9 cellular contexts compared by ENCODE assay signal in genomic region chr19:36008336-36008978, GRCh38. TPM values are rescaled to one million over a fixed set of nuclear protein-coding genes. Genes with fewer than 3 reads are reported as not detected.
DNase-seq lines count a peak whose midpoint lies in the region; ATAC-seq, FAIRE-seq and TF ChIP-seq lines count a peak whose summit lies in the region.
"Had no signal": no experiment of that assay in that cellular context is flagged by ENCODE, and none has a peak within 500 bp of the region (broad histone marks: within the 10 kb centered on the region; RNA-seq: fewer than 3 reads in every experiment).

A gene with protein sequence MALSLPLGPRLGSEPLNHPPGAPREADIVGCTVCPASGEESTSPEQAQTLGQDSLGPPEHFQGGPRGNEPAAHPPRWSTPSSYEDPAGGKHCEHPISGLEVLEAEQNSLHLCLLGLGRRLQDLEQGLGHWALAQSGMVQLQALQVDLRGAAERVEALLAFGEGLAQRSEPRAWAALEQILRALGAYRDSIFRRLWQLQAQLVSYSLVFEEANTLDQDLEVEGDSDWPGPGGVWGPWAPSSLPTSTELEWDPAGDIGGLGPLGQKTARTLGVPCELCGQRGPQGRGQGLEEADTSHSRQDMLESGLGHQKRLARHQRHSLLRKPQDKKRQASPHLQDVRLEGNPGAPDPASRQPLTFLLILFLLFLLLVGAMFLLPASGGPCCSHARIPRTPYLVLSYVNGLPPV (minus strand): TSS chr19:36008813. CDS start chr19:36008681, 132 bp downstream.

- no peak for DNase-seq in AG04449 (ENCODE audit: low read depth, low spot score)
- DNase-seq in IMR-90, result no peak
- no peak for DNase-seq in mammary epithelial cell
- no peak for DNase-seq in memory B cell (ENCODE audit: low spot score in 2 of 2)
- no peak for DNase-seq in frontal cortex (ENCODE audit: low spot score in 2 of 2)
- DNase-seq in GM20000 (ENCODE audit: low spot score), result no peak
- DNase-seq in activated gamma-delta T cell treated with Interleukin-2 at 50 U/mL for 16 hours, result no peak
- DNase-seq in NCI-H446 (lab: John Stamatoyannopoulos, UW), result no peak

- peak within 1 kb of the TSS; percentile 72 for H3K4me3 Mint-ChIP-seq in memory B cell

- H3K9me1 ChIP-seq in IMR-90 (ENCODE audit: insufficient read depth, low read length), result peaks cover 12% of the 10 kb centered on the region

- peaks cover 15% of the 10 kb centered on the region for H3K4me1 Mint-ChIP-seq in memory B cell

- H4K5ac ChIP-seq in IMR-90 (ENCODE audit: low read depth, low read length), result peak within 1 kb of the TSS; percentile 12; the same call in 1 of the 2 replicates

- H3K4me2 ChIP-seq in IMR-90 (ENCODE audit: low read depth, low read length) (peak within 1 kb of the TSS; percentile 61), mammary epithelial cell (ENCODE audit: insufficient read depth, low read depth, low read length) (peak within 1 kb of the TSS; percentile 72)

- peaks cover 9% of the 10 kb centered on the region for H3K36me3 Mint-ChIP-seq in memory B cell

- H2BK15ac ChIP-seq in IMR-90 (ENCODE audit: low read depth, low read length), result no peak within 1 kb of the TSS

- TF ChIP-seq CTCF in AG04449 (IDR thresholded peaks at IDR 0.05; ENCODE audit: insufficient read depth, low read length, missing control alignments) (no peak), IMR-90 (conservative IDR thresholded peaks at IDR 0.05; ENCODE audit: low read depth, low read length) (no peak), mammary epithelial cell (conservative IDR thresholded peaks at IDR 0.05 in 1 of 2, IDR thresholded peaks at IDR 0.05 in 1 of 2; ENCODE audit: extremely low read depth in 1 of 2, insufficient read depth in 1 of 2, low read depth in 1 of 2, low read length in 2 of 2) (no peak), GM20000 (IDR thresholded peaks at IDR 0.05; ENCODE audit: extremely low read depth, missing control alignments) (no peak)

- H3K18ac ChIP-seq in IMR-90 (ENCODE audit: low read depth, low read length), result no peak within 1 kb of the TSS

- H3K4me3 ChIP-seq in AG04449 (ENCODE audit: low read depth, low read length) (peak within 1 kb of the TSS; percentile 50), IMR-90 (ENCODE audit: insufficient read depth, low read depth, low read length) (peak within 1 kb of the TSS; percentile 24), mammary epithelial cell (replicated peaks in 1 of 3; ENCODE audit: insufficient read depth in 1 of 3, low read depth in 2 of 3, low read length in 3 of 3) (peak within 1 kb of the TSS; percentile 33 to 44 (median 33))

- no peak for ATAC-seq in IMR-90 (ENCODE audit: low read depth)
- ATAC-seq in memory B cell (ENCODE audit: low read depth), result no peak

- no peaks in the 10 kb centered on the region for H3K9me3 ChIP-seq in IMR-90 (ENCODE audit: control insufficient read depth, insufficient read depth, low read length)
- H3K9me3 ChIP-seq in mammary epithelial cell (replicated peaks; ENCODE audit: insufficient read depth, low read length), result no peaks in the 10 kb centered on the region

- in situ Hi-C loops in IMR-90 (cut with MboI; ENCODE audit: low sequenced_read_pairs) (no loop called here), mammary epithelial cell (cut with MboI; ENCODE audit: low sequenced_read_pairs in 2 of 2) (no loop called here)

- intact Hi-C loops in IMR-90 (cut with micrococcal nuclease) (no loop called here), mammary epithelial cell (cut with micrococcal nuclease) (loop anchor here (2.0 kb wide), 1 partner anchor 14 kb away; the partner anchor contains the start of gene SDHAF1)

- H3K4me1 ChIP-seq in IMR-90 (ENCODE audit: control insufficient read depth, insufficient read depth, low read length) (peaks cover 7% of the 10 kb centered on the region; the same call in 1 of the 2 replicates), mammary epithelial cell (ENCODE audit: insufficient read depth, low read length) (peaks cover 10% of the 10 kb centered on the region)

- TF ChIP-seq POLR2A in IMR-90 (IDR thresholded peaks at IDR 0.05; ENCODE audit: low read depth, low read length), result no peak

- H3K9ac ChIP-seq in IMR-90 (ENCODE audit: low read depth, low read length) (peak within 1 kb of the TSS; percentile 39; the same call in 1 of the 2 replicates), mammary epithelial cell (ENCODE audit: insufficient read depth, low read length) (no peak within 1 kb of the TSS)

- H3K4ac ChIP-seq in IMR-90 (ENCODE audit: low read depth, low read length), result no peak within 1 kb of the TSS

- H3K79me2 ChIP-seq in mammary epithelial cell (ENCODE audit: insufficient read depth, low read length), result peaks cover 8% of the 10 kb centered on the region

- H3K9me3 Mint-ChIP-seq in memory B cell, result no peaks in the 10 kb centered on the region

- peak within 1 kb of the TSS in 1 of 2 experiments; percentile 82; a peak in 1 of 4 replicates for H4K8ac ChIP-seq in IMR-90 (ENCODE audit: low read depth in 2 of 2, low read length in 2 of 2)

- H3K27ac ChIP-seq in IMR-90 (ENCODE audit: insufficient read depth, low read length) (no peak within 1 kb of the TSS; the same call in 1 of the 2 replicates), mammary epithelial cell (ENCODE audit: insufficient read depth, low read depth, low read length) (no peak within 1 kb of the TSS)

- no peak within 1 kb of the TSS for H3K14ac ChIP-seq in IMR-90 (replicated peaks; ENCODE audit: low read depth, low read length)

- 33% methylated on average over 1 of the region's 19 CpGs; no CpG with 5 or more reads in 1 of the 2 experiments for WGBS in IMR-90 (ENCODE audit: extremely low coverage in 2 of 2, insufficient read length in 1 of 2), 2 experiments
- WGBS in mammary epithelial cell (ENCODE audit: low coverage, missing lambda C conversion rate), result 49% methylated on average over 19 of the region's 19 CpGs

- H4K91ac ChIP-seq in IMR-90 (ENCODE audit: insufficient read depth, low read depth, low read length), result no peak within 1 kb of the TSS

- peak within 1 kb of the TSS; percentile 21; the same call in 1 of the 2 replicates for H2AK5ac ChIP-seq in IMR-90 (ENCODE audit: low read depth, low read length)

- H3K27ac Mint-ChIP-seq in memory B cell, result peak within 1 kb of the TSS; percentile 65

- CTCF ChIA-PET in AG04449 (lab: Yijun Ruan, JAX), result interaction anchor here (1.2 to 1.3 kb wide), 2 partner anchors 12 to 45 kb away, joined by 3 to 4 read pairs; partner anchors contain the start of gene THAP8
- CTCF ChIA-PET in IMR-90 (lab: Yijun Ruan, JAX), result no interaction called here
- CTCF ChIA-PET in mammary epithelial cell (lab: Charles Lee; ENCODE audit: low non-redundant PET), result no interaction called here

- H3K36me3 ChIP-seq in IMR-90 (ENCODE audit: control insufficient read depth, insufficient read depth, low read length) (no peaks in the 10 kb centered on the region; the same call in none of the 2 replicates), mammary epithelial cell (ENCODE audit: insufficient read depth, low read length) (no peaks in the 10 kb centered on the region)

- peaks cover 5% of the 10 kb centered on the region for H4K20me1 ChIP-seq in IMR-90 (ENCODE audit: insufficient read depth, low read length)
- H4K20me1 ChIP-seq in mammary epithelial cell (ENCODE audit: insufficient read depth, low read length), result no peaks in the 10 kb centered on the region

- H3K79me1 ChIP-seq in IMR-90 (ENCODE audit: low read depth in 1 of 2, low read length in 2 of 2), result peaks cover 5 to 9% of the 10 kb centered on the region in 2 experiments; a peak in 3 of 4 replicates

- H2BK120ac ChIP-seq in IMR-90 (ENCODE audit: low read depth, low read length), result no peak within 1 kb of the TSS

- H3K27me3 Mint-ChIP-seq in memory B cell, result no peaks in the 10 kb centered on the region

- peak within 1 kb of the TSS; percentile 70 for H2AK9ac ChIP-seq in IMR-90 (replicated peaks; ENCODE audit: low read depth, low read length, poor library complexity)

- TF ChIP-seq RAD21 in IMR-90 (IDR thresholded peaks at IDR 0.05; ENCODE audit: low read length), result no peak

- no peak within 1 kb of the TSS for H2BK20ac ChIP-seq in IMR-90 (ENCODE audit: low read depth, low read length)

- no peak within 1 kb of the TSS for H2BK5ac ChIP-seq in IMR-90 (ENCODE audit: low read depth, low read length, poor library complexity, severe bottlenecking)

- BruUV-seq in IMR-90 (replicated peaks; lab: Mats Ljungman, UMichigan), result no TSS peak
- no TSS peak for BruUV-seq in mammary epithelial cell (replicated peaks; lab: Mats Ljungman, UMichigan)

- H3K56ac ChIP-seq in IMR-90 (ENCODE audit: extremely low read depth, insufficient read depth, low read length), result no peak within 1 kb of the TSS

- POLR2A ChIA-PET in AG04449 (lab: Yijun Ruan, JAX), result interaction anchor here (1.2 kb wide), 1 partner anchor 57 kb away, joined by 3 read pairs; no protein-coding TSS in a partner anchor
- POLR2A ChIA-PET in IMR-90 (lab: Charles Lee; ENCODE audit: unreplicated experiment), result interaction anchor here (0.6 to 1.0 kb wide), 2 partner anchors 11 to 410 kb away, joined by 3 to 4 read pairs; no protein-coding TSS in a partner anchor

- H2AFZ ChIP-seq in IMR-90 (replicated peaks; ENCODE audit: low read length, poor library complexity) (peak within 1 kb of the TSS; percentile 85), mammary epithelial cell (ENCODE audit: low read depth, low read length) (peak within 1 kb of the TSS; percentile 63)

- dilution Hi-C loops in IMR-90 (cut with HindIII; ENCODE audit: low sequenced_read_pairs, unreplicated experiment) (no loop called here), mammary epithelial cell (cut with HindIII; ENCODE audit: low sequenced_read_pairs) (loop anchor here (5.0 to 10.0 kb wide), 4 partner anchors 41 to 136 kb away; partner anchors contain the start of genes CAPNS1, HCST, NFKBID and THAP8)

- no peak within 1 kb of the TSS for H3K23ac ChIP-seq in IMR-90 (ENCODE audit: low read depth, low read length)

- H3K27me3 ChIP-seq in IMR-90 (ENCODE audit: control insufficient read depth, insufficient read depth, low read length) (no peaks in the 10 kb centered on the region), mammary epithelial cell (ENCODE audit: insufficient read depth, low read length) (no peaks in the 10 kb centered on the region)

- no peak for FAIRE-seq in frontal cortex (lab: Jason Lieb, UNC)

TF ChIP-seq in IMR-90, 13 proteins besides CTCF, POLR2A, EP300 and RAD21 (continues in another document):
- TF ChIP-seq CHD1 (IDR thresholded peaks at IDR 0.05; ENCODE audit: low read depth, low read length), result no peak
- TF ChIP-seq BHLHE40 (IDR thresholded peaks at IDR 0.05; ENCODE audit: low read depth, low read length), result no peak
- no peak for TF ChIP-seq MAFK (IDR thresholded peaks at IDR 0.05; ENCODE audit: low read depth, low read length)
- TF ChIP-seq SMC3 (IDR thresholded peaks at IDR 0.05; ENCODE audit: low read depth, low read length), result no peak
- no peak for TF ChIP-seq RCOR1 (IDR thresholded peaks at IDR 0.05; ENCODE audit: insufficient replicate concordance, low read length)

RNA-seq across cellular contexts. Expression of the gene that starts here (rescaled TPM):
- total RNA-seq in IMR-90 (2012; rRNA removed) (not detected in 2 replicates), mammary epithelial cell (10 to 100 TPM in 1 of 2 donors, under 1 TPM in 1; 0.78 to 10.0 TPM), frontal cortex (not detected)
- polyA plus RNA-seq in IMR-90 (2012; rRNA removed) (0.27 and 0.34 TPM in 2 replicates), mammary epithelial cell (0.46 TPM)
- 0.09 and 0.19 TPM in 2 replicates for polyA plus RNA-seq in IMR-90 (2012; cell fraction: cytosol; rRNA removed)
- 3.7 and 5.4 TPM in 2 replicates for polyA plus RNA-seq in IMR-90 (2012; cell fraction: nucleus; rRNA removed; ENCODE audit: low replicate concordance)
- not detected for polyA minus RNA-seq in mammary epithelial cell
- total RNA-seq: glomerular endothelial cell had no signal
